ENCODE assay signal across 9 cellular contexts in the genomic region with DNA sequence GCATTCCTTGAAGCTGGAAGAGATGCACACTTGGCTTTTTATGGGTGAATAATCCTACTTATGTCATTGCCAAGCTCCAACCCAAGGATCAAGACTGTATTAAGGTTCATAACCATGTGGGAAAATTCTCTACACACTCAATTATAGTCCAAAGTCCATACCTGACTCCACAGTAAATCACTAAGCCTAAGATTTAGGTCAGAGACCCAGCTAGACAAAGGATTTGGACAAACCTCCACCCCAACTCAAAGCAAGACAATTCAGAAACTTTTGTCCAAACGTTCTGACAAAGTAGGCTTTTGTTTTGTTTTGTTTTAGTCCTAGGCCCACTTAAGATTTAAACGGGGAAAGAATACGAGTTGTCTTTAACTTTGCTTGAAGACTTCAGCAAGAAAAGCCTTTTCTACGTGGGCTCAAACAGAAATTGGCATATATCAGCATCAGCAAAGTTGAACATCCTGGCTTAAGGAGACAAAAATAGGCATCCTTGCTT. TPM values are rescaled to one million over a fixed set of nuclear protein-coding genes. Genes with fewer than 3 reads are reported as not detected.
DNase-seq lines count a peak whose midpoint lies in the region; ATAC-seq, FAIRE-seq and TF ChIP-seq lines count a peak whose summit lies in the region.
"Had no signal": no experiment of that assay in that cellular context is flagged by ENCODE, and none has a peak within 500 bp of the region (broad histone marks: within the 10 kb centered on the region; RNA-seq: fewer than 3 reads in every experiment).

No MANE protein-coding gene starts in this region.

- H3K4me3 Mint-ChIP-seq in activated naive CD4-positive, alpha-beta T cell treated with anti-CD3 and anti-CD28 coated beads, Interleukin-2, amount 50 U/mL, for 24 hours, result peak overlapping the region; percentile 89
- peak overlapping the region; percentile 89 for H3K4me3 Mint-ChIP-seq in mesothelial cell of epicardium

- H3K27me3 ChIP-seq in K562 (ENCODE audit: control insufficient read depth in 2 of 2, insufficient read depth in 2 of 2, low read length in 2 of 2) (no peaks in the 10 kb centered on the region), upper lobe of right lung (no peaks in the 10 kb centered on the region)

- TF ChIP-seq CTCF in K562 (IDR thresholded peaks at IDR 0.05 in 2 of 3, conservative IDR thresholded peaks at IDR 0.05 in 1 of 3; ENCODE audit: insufficient read depth in 2 of 3, low read depth in 1 of 3, low read length in 3 of 3) (no peak), mesothelial cell of epicardium (IDR thresholded peaks at IDR 0.05; ENCODE audit: unreplicated experiment) (no peak), upper lobe of right lung (IDR thresholded peaks at IDR 0.05) (no peak)

- peak overlapping the region; percentile 37 for H3K27ac Mint-ChIP-seq in activated naive CD4-positive, alpha-beta T cell treated with anti-CD3 and anti-CD28 coated beads, Interleukin-2, amount 50 U/mL, for 24 hours
- peak overlapping the region; percentile 6 for H3K27ac Mint-ChIP-seq in mesothelial cell of epicardium

- CTCF ChIA-PET in K562 (lab: Yijun Ruan, JAX; ENCODE audit: low intra/inter-chr PET ratio), result no interaction called here

- H3K27me3 Mint-ChIP-seq in activated naive CD4-positive, alpha-beta T cell treated with anti-CD3 and anti-CD28 coated beads, Interleukin-2, amount 50 U/mL, for 24 hours, result no peaks in the 10 kb centered on the region
- no peaks in the 10 kb centered on the region for H3K27me3 Mint-ChIP-seq in mesothelial cell of epicardium (ENCODE audit: low read depth)

- no peaks in the 10 kb centered on the region for H3K9me1 ChIP-seq in K562 (ENCODE audit: control insufficient read depth, insufficient read depth, low read length)

- DNase-seq in activated naive CD4-positive, alpha-beta T cell treated with Interleukin-2 at 50 U/mL for 16 hours, result no peak
- no peak for DNase-seq in K562 (ENCODE audit: extremely low read depth in 1 of 4, low spot score in 3 of 4)
- no peak for DNase-seq in mesothelial cell of epicardium (ENCODE audit: low spot score in 2 of 2, unreplicated experiment in 2 of 2)
- DNase-seq in upper lobe of right lung, result no peak
- DNase-seq in head of caudate nucleus, result no peak
- DNase-seq in putamen (ENCODE audit: low spot score), result no peak

- FAIRE-seq in K562 (lab: Jason Lieb, UNC), result peak; percentile 68
- FAIRE-seq: G401.6 had no signal

- TSS peak; percentile 48 for BruUV-seq in K562 (replicated peaks; lab: Mats Ljungman, UMichigan)

- POLR2A ChIA-PET in K562 (lab: Yijun Ruan, JAX), result interaction anchor here (0.6 to 1.4 kb wide), 4 partner anchors 13 to 95 kb away, joined by 3 to 4 read pairs (median 4); partner anchors contain the start of gene FBXW2

- peak overlapping the region; percentile 73 for H3K4me2 ChIP-seq in K562 (ENCODE audit: insufficient read depth, low read length)

- H3K36me3 Mint-ChIP-seq in activated naive CD4-positive, alpha-beta T cell treated with anti-CD3 and anti-CD28 coated beads, Interleukin-2, amount 50 U/mL, for 24 hours, result no peaks in the 10 kb centered on the region
- H3K36me3 Mint-ChIP-seq in mesothelial cell of epicardium, result no peaks in the 10 kb centered on the region

- peaks cover 39% of the 10 kb centered on the region for H3K4me1 Mint-ChIP-seq in activated naive CD4-positive, alpha-beta T cell treated with anti-CD3 and anti-CD28 coated beads, Interleukin-2, amount 50 U/mL, for 24 hours
- H3K4me1 Mint-ChIP-seq in mesothelial cell of epicardium, result peaks cover 41% of the 10 kb centered on the region

- ATAC-seq in K562 (no peak), upper lobe of right lung (no peak), HG02870 (IDR thresholded peaks at IDR 0.05; ENCODE audit: unreplicated experiment) (no peak)

- peak overlapping the region in 1 of 2 experiments; percentile 64; a peak in 1 of 4 replicates for H3K9ac ChIP-seq in K562 (ENCODE audit: insufficient read depth in 1 of 2, low read depth in 2 of 2, low read length in 2 of 2)

- TF ChIP-seq POLR2A in K562 (conservative IDR thresholded peaks at IDR 0.05), result no peak

- H3K36me3 ChIP-seq in K562 (ENCODE audit: control insufficient read depth, insufficient read depth, low read length) (no peaks in the 10 kb centered on the region), upper lobe of right lung (no peaks in the 10 kb centered on the region)

- no peak for TF ChIP-seq EP300 in K562 (IDR thresholded peaks at IDR 0.05; ENCODE audit: low read length)

- no peak overlapping the region for H2AFZ ChIP-seq in K562 (ENCODE audit: low read depth, low read length)

- no peaks in the 10 kb centered on the region; the same call in 1 of the 2 replicates for H4K20me1 ChIP-seq in K562 (replicated peaks; ENCODE audit: control insufficient read depth, insufficient read depth, low read length)

- H3K4me1 ChIP-seq in K562 (replicated peaks in 1 of 2; ENCODE audit: control insufficient read depth in 2 of 2, insufficient read depth in 2 of 2, low read length in 2 of 2) (peaks cover 19 to 29% of the 10 kb centered on the region in 2 experiments; a peak in 4 of 5 replicates), upper lobe of right lung (peaks cover 27% of the 10 kb centered on the region)

- H3K4me3 ChIP-seq in K562 (peak overlapping the region; percentile 75), upper lobe of right lung (peak overlapping the region; percentile 62)

- intact Hi-C loops in K562 (cut with micrococcal nuclease), result loop anchor here (2.0 kb wide), 1 partner anchor 92 kb away; no protein-coding TSS in a partner anchor
- intact Hi-C loops in upper lobe of right lung (cut with DNase I), result no loop called here
- intact Hi-C loops in head of caudate nucleus (cut with DNase I), result loop anchor here (5.0 kb wide), 1 partner anchor 90 kb away; no protein-coding TSS in a partner anchor

- WGBS in K562 (ENCODE audit: insufficient coverage, low coverage, missing lambda C conversion rate), result 6% methylated on average over 4 of the region's 4 CpGs

- no peak for TF ChIP-seq RAD21 in K562 (CRISPR knock-in tag; conservative IDR thresholded peaks at IDR 0.05 in 1 of 2, IDR thresholded peaks at IDR 0.05 in 1 of 2)

- no peaks in the 10 kb centered on the region for H3K9me3 Mint-ChIP-seq in activated naive CD4-positive, alpha-beta T cell treated with anti-CD3 and anti-CD28 coated beads, Interleukin-2, amount 50 U/mL, for 24 hours
- H3K9me3 Mint-ChIP-seq in mesothelial cell of epicardium, result no peaks in the 10 kb centered on the region

- H3K9me3 ChIP-seq in K562 (replicated peaks; ENCODE audit: control insufficient read depth, insufficient read depth, low read depth, low read length), result no peaks in the 10 kb centered on the region
- no peaks in the 10 kb centered on the region for H3K9me3 ChIP-seq in upper lobe of right lung

- in situ Hi-C loops in K562 (cut with MboI), result no loop called here

- peak overlapping the region; percentile 29; the same call in 2 of the 3 replicates for H3K27ac ChIP-seq in K562 (ENCODE audit: extremely low read depth, low read depth, low read length)
- H3K27ac ChIP-seq in upper lobe of right lung, result peak overlapping the region; percentile 69

- peaks cover 34% of the 10 kb centered on the region; the same call in 2 of the 3 replicates for H3K79me2 ChIP-seq in K562 (ENCODE audit: control insufficient read depth, insufficient read depth, low read length)

TF ChIP-seq in K562, 482 proteins besides CTCF, POLR2A, EP300 and RAD21 (continues in another document):
- TF ChIP-seq RBM39 (optimal IDR thresholded peaks at IDR 0.05; ENCODE audit: low read depth, low read length) (no peak), MLLT1 (IDR thresholded peaks at IDR 0.05) (no peak), IRF9 (tag; IDR thresholded peaks at IDR 0.05) (no peak)

RNA-seq across cellular contexts. Expression of gene MEGF9, which starts 1.7 kb away (rescaled TPM):
- total RNA-seq in K562 (2011; cell fraction: chromatin; rRNA removed; ENCODE audit: low replicate concordance), result 2.3 and 4.4 TPM in 2 replicates
- total RNA-seq in K562 (2011; cell fraction: nucleolus; rRNA removed), result 2.2 and 3.2 TPM in 2 replicates
- total RNA-seq in K562 (2011; cell fraction: nucleoplasm; rRNA removed), result 5.2 and 10.3 TPM in 2 replicates
- total RNA-seq in K562 (2014; rRNA removed), result 3.3 and 3.7 TPM in 2 replicates
- total RNA-seq in K562 (2014; rRNA removed; fragmentation: Illumina TruSeq; extraction: Trizol), result 5.7 and 5.8 TPM in 2 replicates
- 4.3 TPM in 2 replicates for total RNA-seq in K562 (2015; rRNA removed; fragmentation: Illumina TruSeq; extraction: Trizol)
- 5.2 TPM in 2 replicates for total RNA-seq in K562 (2021)
- polyA plus RNA-seq in K562 (2011; rRNA removed), result 2.5 and 3.8 TPM in 2 replicates
- 1.4 and 1.9 TPM in 2 replicates for polyA plus RNA-seq in K562 (2011; cell fraction: cytosol; rRNA removed)
- polyA plus RNA-seq in K562 (2011; cell fraction: nucleus; rRNA removed), result 0.86 and 0.88 TPM in 2 replicates
- polyA plus RNA-seq in K562 (2012), result 4.4 and 5.3 TPM in 2 replicates
- 5.6 and 6.2 TPM in 2 replicates for polyA plus RNA-seq in K562 (2014; fragmentation: Illumina TruSeq; extraction: Trizol)
- polyA plus RNA-seq in K562 (2014; fragmentation: Nextera tagmentation; extraction: Ambion mirVana), result 1 to 10 TPM; 2.1 to 2.3 TPM
- polyA plus RNA-seq in K562 (2014; rRNA removed), result 3.5 TPM in 2 replicates
- polyA minus RNA-seq in K562 (2011; rRNA and poly(A)+ RNA removed), result 4.6 and 5.8 TPM in 2 replicates
- 3.9 and 4.0 TPM in 2 replicates for polyA minus RNA-seq in K562 (2011; cell fraction: cytosol; rRNA and poly(A)+ RNA removed)
- polyA minus RNA-seq in K562 (2011; cell fraction: nucleus; rRNA and poly(A)+ RNA removed), result 0.81 and 1.1 TPM in 2 replicates
- 15.7 to 16.3 TPM (median 15.7 TPM) in 3 replicates for total RNA-seq in mesothelial cell of epicardium
- 92.9 TPM for total RNA-seq in upper lobe of right lung
